ENCODE assay signal across 2 cellular contexts in genomic region chr7:30909431-30909830, GRCh38.
TF ChIP-seq lines count a peak whose summit lies in the region.

No MANE protein-coding gene starts in this region.

TF ChIP-seq in IMR-90, 13 proteins besides CTCF, POLR2A, EP300 and RAD21 (continued from another document):
- TF ChIP-seq ELK1 (IDR thresholded peaks at IDR 0.05; ENCODE audit: borderline replicate concordance, low read depth, low read length) (no peak), BHLHE40 (IDR thresholded peaks at IDR 0.05; ENCODE audit: low read depth, low read length) (no peak), CHD1 (IDR thresholded peaks at IDR 0.05; ENCODE audit: low read depth, low read length) (no peak), RFX5 (IDR thresholded peaks at IDR 0.05; ENCODE audit: low read depth, low read length) (no peak), FOS (IDR thresholded peaks at IDR 0.05; ENCODE audit: low read depth, low read length) (no peak), MAFK (IDR thresholded peaks at IDR 0.05; ENCODE audit: low read depth, low read length) (no peak), MXI1 (IDR thresholded peaks at IDR 0.05; ENCODE audit: borderline replicate concordance, low read depth, low read length) (no peak), CEBPB (IDR thresholded peaks at IDR 0.05; ENCODE audit: low read depth, low read length) (no peak), MAZ (IDR thresholded peaks at IDR 0.05; ENCODE audit: borderline replicate concordance, low read depth, low read length) (no peak), USF2 (IDR thresholded peaks at IDR 0.05; ENCODE audit: low read depth, low read length) (no peak), NFE2L2 (IDR thresholded peaks at IDR 0.05; ENCODE audit: low read depth, low read length) (no peak), RCOR1 (IDR thresholded peaks at IDR 0.05; ENCODE audit: insufficient replicate concordance, low read length) (no peak)
TF ChIP-seq in IMR-90: peak in this region for 0.

TF ChIP-seq in SK-N-SH treated with all-trans-retinoic acid at 6 μM for 48 hours, 23 proteins besides CTCF, POLR2A, EP300 and RAD21 (continued from another document):
- no peak for TF ChIP-seq POU6F1 (CRISPR knock-in tag; IDR thresholded peaks at IDR 0.05; ENCODE audit: borderline replicate concordance, low read depth)
